ENCODE assay signal across 8 cellular contexts in genomic region chr9:136564379-136564988, GRCh38. TPM values are rescaled to one million over a fixed set of nuclear protein-coding genes. Genes with fewer than 3 reads are reported as not detected.
DNase-seq lines count a peak whose midpoint lies in the region; ATAC-seq and TF ChIP-seq lines count a peak whose summit lies in the region.

No MANE protein-coding gene starts in this region.

- no peak overlapping the region for H3K4me3 Mint-ChIP-seq in mesothelial cell of epicardium
- H3K4me3 Mint-ChIP-seq in activated CD8-positive, alpha-beta memory T cell treated with anti-CD3 and anti-CD28 coated beads, Interleukin-2, amount 10 ng/mL, durations not matched to agents 7 days and 5 days: no peak overlapping the region

- DNase-seq in DND-41 (no peak), brain pericyte (ENCODE audit: low read depth, low spot score) (peak; percentile 71), mesothelial cell of epicardium (ENCODE audit: low spot score in 2 of 2, unreplicated experiment in 2 of 2) (no peak), kidney tubule cell (ENCODE audit: low spot score) (no peak), NCI-H2171 treated with DMSO at 0.1 percent for 48 hours (lab: John Stamatoyannopoulos, UW) (no peak)
- no peak for DNase-seq in activated CD4-positive, alpha-beta T cell treated with anti-CD3 and anti-CD28 coated beads for 1 hour
- no peak for DNase-seq in activated CD8-positive, alpha-beta memory T cell treated with anti-CD3 and anti-CD28 coated beads, Interleukin-2, amount 10 ng/mL, durations not matched to agents 7 days and 5 days

- no peak overlapping the region for H3K4me3 ChIP-seq in DND-41 (ENCODE audit: low read depth in 1 of 2, low read length in 2 of 2)

- CTCF ChIA-PET in activated CD8-positive, alpha-beta memory T cell treated with anti-CD3 and anti-CD28 coated beads, Interleukin-2, amount 10 ng/mL, durations not matched to agents 7 days and 5 days (lab: Charles Lee): interaction anchor here (1.2 kb wide), 1 partner anchor 26 kb away, joined by 3 read pairs; no protein-coding TSS in a partner anchor

- H3K27me3 ChIP-seq in DND-41 (ENCODE audit: insufficient read depth, low read length, poor library complexity): no peaks in the 10 kb centered on the region

- no peak overlapping the region for H3K9ac ChIP-seq in DND-41 (ENCODE audit: low read depth, low read length)

- peaks cover 4% of the 10 kb centered on the region for H3K9me3 ChIP-seq in DND-41 (ENCODE audit: insufficient read depth, low read length, severe bottlenecking)

- no peaks in the 10 kb centered on the region for H3K27me3 Mint-ChIP-seq in mesothelial cell of epicardium (ENCODE audit: low read depth)
- H3K27me3 Mint-ChIP-seq in activated CD8-positive, alpha-beta memory T cell treated with anti-CD3 and anti-CD28 coated beads, Interleukin-2, amount 10 ng/mL, durations not matched to agents 7 days and 5 days: no peaks in the 10 kb centered on the region

- H3K36me3 Mint-ChIP-seq in mesothelial cell of epicardium: no peaks in the 10 kb centered on the region
- H3K36me3 Mint-ChIP-seq in activated CD8-positive, alpha-beta memory T cell treated with anti-CD3 and anti-CD28 coated beads, Interleukin-2, amount 10 ng/mL, durations not matched to agents 7 days and 5 days: peaks cover 2% of the 10 kb centered on the region

- ATAC-seq in DND-41 (ENCODE audit: insufficient read depth, low read depth) (no peak), HG02981 (IDR thresholded peaks at IDR 0.05; ENCODE audit: unreplicated experiment) (peak; percentile 50)
- no peak for ATAC-seq in activated CD8-positive, alpha-beta memory T cell treated with anti-CD3 and anti-CD28 coated beads, Interleukin-2, amount 10 ng/mL, durations not matched to agents 7 days and 5 days

- peak overlapping the region; percentile 47; the same call in 1 of the 2 replicates for H3K27ac ChIP-seq in DND-41 (ENCODE audit: low read length)

- H3K27ac Mint-ChIP-seq in mesothelial cell of epicardium: peak overlapping the region; percentile 83
- no peak overlapping the region for H3K27ac Mint-ChIP-seq in activated CD8-positive, alpha-beta memory T cell treated with anti-CD3 and anti-CD28 coated beads, Interleukin-2, amount 10 ng/mL, durations not matched to agents 7 days and 5 days

- no peak for TF ChIP-seq CTCF in DND-41 (IDR thresholded peaks at IDR 0.05; ENCODE audit: borderline replicate concordance, extremely low read depth, low read length, poor library complexity, severe bottlenecking)
- TF ChIP-seq CTCF in mesothelial cell of epicardium (IDR thresholded peaks at IDR 0.05; ENCODE audit: unreplicated experiment): no peak

- H3K36me3 ChIP-seq in DND-41 (ENCODE audit: insufficient read depth, low read length): no peaks in the 10 kb centered on the region

- H3K9me3 Mint-ChIP-seq in mesothelial cell of epicardium: peaks cover 5% of the 10 kb centered on the region
- peaks cover 7% of the 10 kb centered on the region for H3K9me3 Mint-ChIP-seq in activated CD8-positive, alpha-beta memory T cell treated with anti-CD3 and anti-CD28 coated beads, Interleukin-2, amount 10 ng/mL, durations not matched to agents 7 days and 5 days (ENCODE audit: low read depth)

- no peaks in the 10 kb centered on the region for H4K20me1 ChIP-seq in DND-41 (ENCODE audit: insufficient read depth, low read length)

- peaks cover 41% of the 10 kb centered on the region for H3K4me1 Mint-ChIP-seq in mesothelial cell of epicardium
- no peaks in the 10 kb centered on the region for H3K4me1 Mint-ChIP-seq in activated CD8-positive, alpha-beta memory T cell treated with anti-CD3 and anti-CD28 coated beads, Interleukin-2, amount 10 ng/mL, durations not matched to agents 7 days and 5 days

- no peaks in the 10 kb centered on the region for H3K79me2 ChIP-seq in DND-41 (ENCODE audit: insufficient read depth, low read length)

- no peak overlapping the region for H2AFZ ChIP-seq in DND-41 (ENCODE audit: low read depth, low read length)

- peaks cover 5% of the 10 kb centered on the region; the same call in 1 of the 2 replicates for H3K4me1 ChIP-seq in DND-41 (ENCODE audit: insufficient read depth, low read length)

- H3K4me2 ChIP-seq in DND-41 (ENCODE audit: insufficient read depth, low read length): no peak overlapping the region

RNA-seq across cellular contexts. Expression of gene NOTCH1, which starts 18.6 kb away (rescaled TPM):
- 104 to 107 TPM (median 104 TPM) in 3 replicates for total RNA-seq in mesothelial cell of epicardium
- total RNA-seq in activated CD8-positive, alpha-beta memory T cell treated with anti-CD3 and anti-CD28 coated beads, Interleukin-2, amount 10 ng/mL, durations not matched to agents 7 days and 5 days: 10 to 100 TPM; 67.3 to 73.5 TPM
